8 cellular contexts compared by ENCODE assay signal in genomic region chr1:161304927-161305871, GRCh38. TPM values are rescaled to one million over a fixed set of nuclear protein-coding genes. Genes with fewer than 3 reads are reported as not detected.
DNase-seq lines count a peak whose midpoint lies in the region; ATAC-seq lines count a peak whose summit lies in the region.

No MANE protein-coding gene starts in this region.

- H3K27ac Mint-ChIP-seq in naive B cell = peak overlapping the region in 5 of 6 donors; percentile 89 to 98 (median 95)

- H3K27ac ChIP-seq in HUES6 (ENCODE audit: low read depth, low read length) (no peak overlapping the region), cingulate gyrus (ENCODE audit: low read depth, low read length) (peak overlapping the region; percentile 55)

- no peaks in the 10 kb centered on the region for H3K9me3 Mint-ChIP-seq in naive B cell

- H3K36me3 ChIP-seq in HUES6 (ENCODE audit: control insufficient read depth, insufficient read depth, low read length) = no peaks in the 10 kb centered on the region

- H3K9ac ChIP-seq in HUES6 (ENCODE audit: low read length) = no peak overlapping the region

- H3K4me1 ChIP-seq in HUES6 (ENCODE audit: control insufficient read depth, insufficient read depth, low read length) = peaks cover 32% of the 10 kb centered on the region

- H3K4me1 Mint-ChIP-seq in naive B cell = peaks cover 23 to 38% (median 36%) of the 10 kb centered on the region in 3 donors

- H3K4me3 Mint-ChIP-seq in naive B cell = peak overlapping the region; percentile 94 to 100 (median 98)

- ATAC-seq in naive B cell (ENCODE audit: low read depth in 2 of 2) (no peak), GM21367 (IDR thresholded peaks at IDR 0.05; ENCODE audit: unreplicated experiment) (no peak)

- H3K27me3 ChIP-seq in HUES6 (ENCODE audit: control insufficient read depth, insufficient read depth, low read length) = no peaks in the 10 kb centered on the region

- H3K36me3 Mint-ChIP-seq in naive B cell = no peaks in the 10 kb centered on the region

- DNase-seq in AG08395 (ENCODE audit: low spot score) (peak; percentile 14), naive B cell (no peak), HPDE6-E6E7 (ENCODE audit: extremely low spot score) (no peak), 8988T (no peak)
- DNase-seq in stimulated activated CD4-positive, alpha-beta T cell treated with anti-CD3 and anti-CD28 coated beads, Interleukin-2, amount 100 ng/mL, for 48 hours = no peak

- no peaks in the 10 kb centered on the region for H3K9me3 ChIP-seq in HUES6 (ENCODE audit: control insufficient read depth, insufficient read depth, low read depth, low read length)

- peak overlapping the region; percentile 89 for H3K4me3 ChIP-seq in HUES6 (ENCODE audit: low read depth, low read length)

- H3K27me3 Mint-ChIP-seq in naive B cell = no peaks in the 10 kb centered on the region

RNA-seq across cellular contexts. Expression of gene MPZ, which starts 4.6 kb away (rescaled TPM):
- polyA plus RNA-seq in naive B cell (ENCODE audit: low read depth in 6 of 6) = not detected

RNA-seq across cellular contexts. Expression of gene SDHC, which starts 9.0 kb away (rescaled TPM):
- polyA plus RNA-seq in naive B cell (ENCODE audit: low read depth in 6 of 6) = 100 to 1,000 TPM; 186 to 393 (median 238) TPM

RNA-seq across cellular contexts. Expression of gene PCP4L1, which starts 46.7 kb away (rescaled TPM):
- polyA plus RNA-seq in naive B cell (ENCODE audit: low read depth in 6 of 6) = not detected
